ENCODE assay signal across 9 cellular contexts in the genomic region with DNA sequence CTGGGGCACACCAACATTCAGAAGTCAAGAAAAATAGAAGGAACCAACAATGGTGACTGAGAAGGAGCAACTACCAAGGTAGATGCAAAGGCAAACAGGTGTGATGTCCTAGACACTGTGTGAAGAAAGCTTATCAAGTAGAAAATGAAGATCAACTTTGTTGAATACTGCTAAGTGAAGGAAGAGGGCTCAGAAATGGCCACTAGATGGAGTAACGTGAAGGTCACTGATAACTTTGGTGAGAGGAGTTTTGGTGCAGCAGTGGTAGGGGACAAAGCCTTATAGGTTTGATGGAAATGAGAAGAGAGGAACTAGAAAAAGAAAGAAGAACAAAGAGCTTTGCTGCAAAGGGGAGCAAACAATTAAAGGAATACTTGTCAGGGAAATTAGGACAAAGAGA. TPM values are rescaled to one million over a fixed set of nuclear protein-coding genes. Genes with fewer than 3 reads are reported as not detected.
DNase-seq lines count a peak whose midpoint lies in the region; ATAC-seq and TF ChIP-seq lines count a peak whose summit lies in the region.
"Had no signal": no experiment of that assay in that cellular context is flagged by ENCODE, and none has a peak within 500 bp of the region (broad histone marks: within the 10 kb centered on the region; RNA-seq: fewer than 3 reads in every experiment).

No MANE protein-coding gene starts in this region.

- CTCF ChIA-PET in PC-9 (lab: Charles Lee): no interaction called here

- no peaks in the 10 kb centered on the region for H3K4me1 ChIP-seq in GM23338 (ENCODE audit: insufficient read depth)
- H3K4me1 ChIP-seq in hepatocyte (ENCODE audit: insufficient read depth): no peaks in the 10 kb centered on the region
- H3K4me1 ChIP-seq in PC-9 (replicated peaks; ENCODE audit: insufficient read depth): no peaks in the 10 kb centered on the region

- intact Hi-C loops in PC-9 (cut with micrococcal nuclease; ENCODE audit: unreplicated experiment): no loop called here

- no peaks in the 10 kb centered on the region for H3K36me3 ChIP-seq in GM23338 (ENCODE audit: insufficient read depth)
- no peaks in the 10 kb centered on the region for H3K36me3 ChIP-seq in hepatocyte (replicated peaks; ENCODE audit: insufficient read depth, low read depth)
- no peaks in the 10 kb centered on the region for H3K36me3 ChIP-seq in PC-9 (ENCODE audit: low read depth)

- H3K4me1 Mint-ChIP-seq in GM23338: no peaks in the 10 kb centered on the region
- H3K4me1 Mint-ChIP-seq in T-helper 2 cell treated with Interferon-gamma antibody and Interleukin-4, amounts not matched to agents 5 μg/mL and 100 μg/mL, for 36 hours (ENCODE audit: low read depth): no peaks in the 10 kb centered on the region

- H3F3A ChIP-seq in GM23338 (replicated peaks; ENCODE audit: low read depth) (no peaks in the 10 kb centered on the region), PC-9 (ENCODE audit: insufficient read depth, low read depth) (no peaks in the 10 kb centered on the region)

- ATAC-seq in GM23338 (peak; percentile 76), GM21723 (IDR thresholded peaks at IDR 0.05; ENCODE audit: unreplicated experiment) (no peak), GM21825 (IDR thresholded peaks at IDR 0.05; ENCODE audit: unreplicated experiment) (no peak)

- H3K9me3 Mint-ChIP-seq in GM23338: no peaks in the 10 kb centered on the region
- no peaks in the 10 kb centered on the region for H3K9me3 Mint-ChIP-seq in T-helper 2 cell treated with Interferon-gamma antibody and Interleukin-4, amounts not matched to agents 5 μg/mL and 100 μg/mL, for 36 hours

- H3K9me3 ChIP-seq in hepatocyte (ENCODE audit: low read depth): no peaks in the 10 kb centered on the region
- H3K9me3 ChIP-seq in PC-9 (ENCODE audit: insufficient read depth, low read depth): no peaks in the 10 kb centered on the region

- BruUV-seq in PC-9 (replicated peaks; lab: Mats Ljungman, UMichigan): no TSS peak

- no peaks in the 10 kb centered on the region for H3K36me3 Mint-ChIP-seq in GM23338 (ENCODE audit: low read depth)
- H3K36me3 Mint-ChIP-seq in T-helper 2 cell treated with Interferon-gamma antibody and Interleukin-4, amounts not matched to agents 5 μg/mL and 100 μg/mL, for 36 hours (ENCODE audit: low read depth): no peaks in the 10 kb centered on the region

- no peak overlapping the region for H3K27ac Mint-ChIP-seq in GM23338
- H3K27ac Mint-ChIP-seq in T-helper 2 cell treated with Interferon-gamma antibody and Interleukin-4, amounts not matched to agents 5 μg/mL and 100 μg/mL, for 36 hours: no peak overlapping the region

- H3K27ac ChIP-seq in C4-2B (no peak overlapping the region), GM23338 (ENCODE audit: low read depth) (no peak overlapping the region), hepatocyte (no peak overlapping the region), PC-9 (no peak overlapping the region)
- H3K27ac ChIP-seq: epithelial cell of prostate had no signal

- H3K4me2 ChIP-seq in GM23338: no peak overlapping the region
- no peak overlapping the region for H3K4me2 ChIP-seq in hepatocyte
- no peak overlapping the region for H3K4me2 ChIP-seq in PC-9

- H3K27me3 ChIP-seq in GM23338 (ENCODE audit: insufficient read depth) (no peaks in the 10 kb centered on the region), hepatocyte (no peaks in the 10 kb centered on the region), PC-9 (ENCODE audit: insufficient read depth, low read depth) (no peaks in the 10 kb centered on the region)

- H3K4me3 ChIP-seq in GM23338 (no peak overlapping the region), hepatocyte (no peak overlapping the region), PC-9 (no peak overlapping the region)

- WGBS in hepatocyte (ENCODE audit: low lambda C conversion rate, missing lambda C conversion rate): 47% methylated on average over 1 of the region's 1 CpG

- H2AFZ ChIP-seq in GM23338 (no peak overlapping the region), hepatocyte (no peak overlapping the region), PC-9 (no peak overlapping the region)

- H3K9me2 ChIP-seq in GM23338 (ENCODE audit: insufficient read depth): no peaks in the 10 kb centered on the region
- no peaks in the 10 kb centered on the region for H3K9me2 ChIP-seq in hepatocyte (replicated peaks; ENCODE audit: insufficient read depth)
- H3K9me2 ChIP-seq in PC-9 (ENCODE audit: insufficient read depth): no peaks in the 10 kb centered on the region

- DNase-seq in GM23338 (ENCODE audit: low spot score) (peak; percentile 60), RKO (ENCODE audit: low spot score) (peak; percentile 45), hepatocyte (ENCODE audit: low spot score) (peak; percentile 13), PC-9 (no peak)
- DNase-seq in T-helper 2 cell treated with Interferon-gamma antibody and Interleukin-4, amounts not matched to agents 5 μg/mL and 100 μg/mL, for 36 hours (ENCODE audit: low spot score): no peak

- H3K79me2 ChIP-seq in GM23338 (replicated peaks; ENCODE audit: insufficient read depth) (no peaks in the 10 kb centered on the region), hepatocyte (no peaks in the 10 kb centered on the region), PC-9 (ENCODE audit: low read depth) (no peaks in the 10 kb centered on the region)

- H4K20me1 ChIP-seq in GM23338 (replicated peaks; ENCODE audit: insufficient read depth): no peaks in the 10 kb centered on the region
- H4K20me1 ChIP-seq in hepatocyte (ENCODE audit: insufficient read depth, poor library complexity, severe bottlenecking): no peaks in the 10 kb centered on the region
- no peaks in the 10 kb centered on the region for H4K20me1 ChIP-seq in PC-9 (ENCODE audit: insufficient read depth)

- POLR2A ChIA-PET in PC-9 (lab: Charles Lee; ENCODE audit: unreplicated experiment): no interaction called here

- TF ChIP-seq CTCF in C4-2B (conservative IDR thresholded peaks at IDR 0.05): peak; percentile 51
- TF ChIP-seq CTCF in GM23338 (conservative IDR thresholded peaks at IDR 0.05; ENCODE audit: low read depth in 2 of 2): peak; percentile 57 to 59
- TF ChIP-seq CTCF in hepatocyte (IDR thresholded peaks at IDR 0.05; ENCODE audit: poor library complexity): peak; percentile 33
- TF ChIP-seq CTCF in PC-9 (conservative IDR thresholded peaks at IDR 0.05): no peak

- no peak overlapping the region for H3K4me3 Mint-ChIP-seq in GM23338
- no peak overlapping the region for H3K4me3 Mint-ChIP-seq in T-helper 2 cell treated with Interferon-gamma antibody and Interleukin-4, amounts not matched to agents 5 μg/mL and 100 μg/mL, for 36 hours

- H3K27me3 Mint-ChIP-seq in GM23338 (ENCODE audit: insufficient read depth, low read depth, poor library complexity): no peaks in the 10 kb centered on the region
- peaks cover under 1% of the 10 kb centered on the region for H3K27me3 Mint-ChIP-seq in T-helper 2 cell treated with Interferon-gamma antibody and Interleukin-4, amounts not matched to agents 5 μg/mL and 100 μg/mL, for 36 hours (ENCODE audit: low read depth)

TF ChIP-seq in GM23338, 12 proteins besides CTCF, POLR2A, EP300 and RAD21:
- TF ChIP-seq ZNF114 (CRISPR knock-in tag; IDR thresholded peaks at IDR 0.05): no peak
TF ChIP-seq in GM23338: peak in this region for 0.

RNA-seq across cellular contexts. Expression of a gene that starts 23.5 kb away (rescaled TPM):
- not detected in 2 replicates for total RNA-seq in GM23338 (2014; rRNA removed; shearing (Covaris generic))
- polyA plus RNA-seq in GM23338 (2016; fragmentation: Nextera tagmentation; extraction: Ambion mirVana): not detected in 2 replicates
- 33.2 and 37.8 TPM in 2 replicates for total RNA-seq in hepatocyte
- 10.1 and 16.2 TPM in 2 replicates for polyA plus RNA-seq in hepatocyte
- total RNA-seq in PC-9 (2021): not detected in 2 replicates

RNA-seq across cellular contexts. Expression of a gene that starts 48.6 kb away (rescaled TPM):
- 19.6 and 36.3 TPM in 2 replicates for total RNA-seq in GM23338 (2014; rRNA removed; shearing (Covaris generic))
- polyA plus RNA-seq in GM23338 (2016; fragmentation: Nextera tagmentation; extraction: Ambion mirVana) (7.4 and 9.0 TPM in 2 replicates), hepatocyte (7.2 and 7.6 TPM in 2 replicates)
- total RNA-seq in hepatocyte (9.8 and 15.9 TPM in 2 replicates), PC-9 (2021) (not detected in 2 replicates)

Comparison
In these comparisons a context has a peak if more than half of its experiments do, and no peak if none do; other contexts are left out.
1. DNase-seq: peak in GM23338 (single experiment), RKO (single experiment) and hepatocyte (single experiment); none in T-helper 2 cell treated with Interferon-gamma antibody and Interleukin-4, amounts not matched to agents 5 μg/mL and 100 μg/mL, for 36 hours (single experiment) and PC-9 (0 of 2).
2. RNA of a gene that starts 23.5 kb away (total RNA-seq): 33.2 to 37.8 TPM in hepatocyte; not detected in GM23338 and not detected in PC-9; every median in the first group is over 10 times any median in the second.
3. RNA of a gene that starts 48.6 kb away (total RNA-seq): 19.6 to 36.3 TPM in GM23338 and 9.8 to 15.9 TPM in hepatocyte; not detected in PC-9; every median in the first group is over 10 times any median in the second.